ENCODE assay signal across 8 cellular contexts in the genomic region with DNA sequence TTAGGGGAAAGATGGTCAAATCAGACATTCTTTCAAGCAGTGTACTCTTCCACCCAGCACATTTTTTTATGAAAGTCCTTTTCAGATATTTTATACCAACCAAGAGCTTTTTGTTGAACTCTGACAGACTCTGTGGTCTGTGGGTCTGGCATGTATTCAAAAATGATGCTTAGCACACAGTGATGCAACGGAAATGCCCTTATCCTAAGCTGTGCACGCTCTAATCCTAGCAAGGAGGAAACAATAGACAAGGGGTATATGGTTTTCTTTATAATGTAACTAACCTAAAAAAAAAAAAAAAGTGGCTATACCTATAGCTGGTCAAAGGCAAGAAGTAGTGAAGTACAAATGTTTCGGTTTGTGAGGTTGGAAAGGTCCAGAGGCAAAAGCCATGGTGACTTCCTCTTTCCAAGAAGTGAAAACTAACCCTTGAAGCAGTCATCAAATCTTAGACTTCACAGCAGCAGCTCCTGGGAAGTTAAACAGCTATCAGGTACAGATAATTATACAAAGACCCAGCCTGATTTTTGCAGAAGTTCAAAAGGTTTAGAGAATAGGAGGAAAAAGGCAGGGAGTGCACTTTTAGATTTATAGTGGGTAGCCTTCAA.
DNase-seq lines count a peak whose midpoint lies in the region; ATAC-seq and TF ChIP-seq lines count a peak whose summit lies in the region.

No MANE protein-coding gene starts in this region.

- intact Hi-C loops in PC-3 (cut with micrococcal nuclease) (loop anchor here (10.0 kb wide), 1 partner anchor 247 kb away; no protein-coding TSS in a partner anchor), Caco-2 (cut with micrococcal nuclease; ENCODE audit: unreplicated experiment) (no loop called here), adrenal gland (cut with DNase I) (no loop called here)

- TF ChIP-seq CTCF in PC-3 (conservative IDR thresholded peaks at IDR 0.05; ENCODE audit: low read depth, low read length) (no peak), fibroblast of lung (conservative IDR thresholded peaks at IDR 0.05 in 1 of 2, IDR thresholded peaks at IDR 0.05 in 1 of 2; ENCODE audit: low read depth in 1 of 2, low read length in 2 of 2) (no peak), Caco-2 (IDR thresholded peaks at IDR 0.05; ENCODE audit: insufficient read depth in 1 of 2, low read depth in 1 of 2, low read length in 1 of 2, severe bottlenecking in 1 of 2, unreplicated experiment in 1 of 2) (no peak), adrenal gland (IDR thresholded peaks at IDR 0.05) (no peak)

- H3K27ac Mint-ChIP-seq in Caco-2 (ENCODE audit: unreplicated experiment): no peak overlapping the region

- peaks cover 18% of the 10 kb centered on the region for H3K4me1 Mint-ChIP-seq in Caco-2 (ENCODE audit: low read depth, unreplicated experiment)

- no peaks in the 10 kb centered on the region for H3K9me3 Mint-ChIP-seq in Caco-2 (ENCODE audit: unreplicated experiment)

- POLR2A ChIA-PET in PC-3 (lab: Charles Lee; ENCODE audit: unreplicated experiment) (interaction anchor here (0.6 kb wide), 1 partner anchor 83 kb away, joined by 4 read pairs; no protein-coding TSS in a partner anchor), Caco-2 (lab: Charles Lee) (no interaction called here)

- H3K27me3 Mint-ChIP-seq in Caco-2 (ENCODE audit: insufficient read depth, unreplicated experiment): no peaks in the 10 kb centered on the region

- H4K20me1 ChIP-seq in PC-3 (ENCODE audit: low read length) (no peaks in the 10 kb centered on the region), fibroblast of lung (ENCODE audit: control insufficient read depth, extremely low read depth, insufficient read depth, low read length) (no peaks in the 10 kb centered on the region)

- no peak overlapping the region for H3K9ac ChIP-seq in PC-3 (ENCODE audit: low read length)
- no peak overlapping the region for H3K9ac ChIP-seq in fibroblast of lung (ENCODE audit: insufficient read depth, low read length)

- H3K36me3 Mint-ChIP-seq in Caco-2 (ENCODE audit: insufficient read depth, unreplicated experiment): peaks cover 39% of the 10 kb centered on the region

- no peaks in the 10 kb centered on the region for H3K36me3 ChIP-seq in PC-3 (ENCODE audit: low read depth, low read length)
- H3K36me3 ChIP-seq in fibroblast of lung (ENCODE audit: control insufficient read depth, insufficient read depth, low read length): no peaks in the 10 kb centered on the region
- H3K36me3 ChIP-seq in Caco-2 (ENCODE audit: control insufficient read depth, insufficient read depth, low read length): no peaks in the 10 kb centered on the region
- peaks cover 0 to 54% of the 10 kb centered on the region in 2 donors for H3K36me3 ChIP-seq in adrenal gland (replicated peaks in 1 of 2)

- CTCF ChIA-PET in PC-3 (lab: Charles Lee): interaction anchor here (0.6 kb wide), 1 partner anchor 406 kb away, joined by 4 read pairs; no protein-coding TSS in a partner anchor
- CTCF ChIA-PET in Caco-2 (lab: Charles Lee): no interaction called here

- BruUV-seq in PC-3 (replicated peaks; lab: Mats Ljungman, UMichigan): no TSS peak
- no TSS peak for BruUV-seq in Caco-2 (replicated peaks; lab: Mats Ljungman, UMichigan)

- no peaks in the 10 kb centered on the region for H3K9me2 ChIP-seq in PC-3 (replicated peaks; ENCODE audit: low read length)

- H3K4me2 ChIP-seq in PC-3 (ENCODE audit: low read length): peak overlapping the region; percentile 59
- H3K4me2 ChIP-seq in fibroblast of lung (ENCODE audit: extremely low read depth, insufficient read depth, low read length): no peak overlapping the region

- H2AFZ ChIP-seq in PC-3 (ENCODE audit: low read length) (no peak overlapping the region), fibroblast of lung (ENCODE audit: low read length) (no peak overlapping the region)

- H3K27ac ChIP-seq in PC-3 (ENCODE audit: low read length) (peak overlapping the region; percentile 24; the same call in 1 of the 2 replicates), fibroblast of lung (ENCODE audit: insufficient read depth, low read length) (no peak overlapping the region), adrenal gland (no peak overlapping the region)

- H3K9me3 ChIP-seq in PC-3 (ENCODE audit: low read length) (no peaks in the 10 kb centered on the region), fibroblast of lung (ENCODE audit: control insufficient read depth, insufficient read depth, low read depth, low read length) (no peaks in the 10 kb centered on the region), Caco-2 (no peaks in the 10 kb centered on the region), adrenal gland (replicated peaks in 1 of 3) (no peaks in the 10 kb centered on the region)

- 47 to 72% (median 65%) methylated on average over 3 of the region's 3 CpGs for WGBS in adrenal gland, 4 donors

- no peak overlapping the region for H3K4me3 ChIP-seq in PC-3 (ENCODE audit: low read length)
- H3K4me3 ChIP-seq in fibroblast of lung (replicated peaks in 1 of 4; ENCODE audit: control extremely low read depth in 1 of 4, insufficient read depth in 1 of 4, low read depth in 3 of 4, low read length in 4 of 4): no peak overlapping the region
- H3K4me3 ChIP-seq in Caco-2 (ENCODE audit: low read depth, low read length): no peak overlapping the region
- no peak overlapping the region for H3K4me3 ChIP-seq in adrenal gland

- H3K27me3 ChIP-seq in PC-3 (ENCODE audit: low read length) (no peaks in the 10 kb centered on the region), fibroblast of lung (ENCODE audit: control insufficient read depth, insufficient read depth, low read length) (no peaks in the 10 kb centered on the region), Caco-2 (replicated peaks; ENCODE audit: control insufficient read depth, insufficient read depth, low read length) (no peaks in the 10 kb centered on the region), adrenal gland (no peaks in the 10 kb centered on the region)

- H3F3A ChIP-seq in PC-3 (ENCODE audit: low read length, unreplicated experiment): no peaks in the 10 kb centered on the region

- peaks cover 52% of the 10 kb centered on the region for H3K4me1 ChIP-seq in PC-3 (ENCODE audit: insufficient read depth, low read length)
- peaks cover 3% of the 10 kb centered on the region for H3K4me1 ChIP-seq in fibroblast of lung (ENCODE audit: control insufficient read depth, extremely low read depth, insufficient read depth, low read length)
- peaks cover 7% of the 10 kb centered on the region; the same call in 1 of the 2 replicates for H3K4me1 ChIP-seq in Caco-2
- peaks cover 0 to 9% of the 10 kb centered on the region in 2 donors for H3K4me1 ChIP-seq in adrenal gland (replicated peaks in 1 of 2)

- H3K79me2 ChIP-seq in PC-3 (ENCODE audit: low read length) (no peaks in the 10 kb centered on the region), fibroblast of lung (ENCODE audit: control insufficient read depth, insufficient read depth, low read length) (no peaks in the 10 kb centered on the region)

- TF ChIP-seq POLR2A in adrenal gland (IDR thresholded peaks at IDR 0.05): no peak

- ATAC-seq in HG02870 (IDR thresholded peaks at IDR 0.05; ENCODE audit: unreplicated experiment) (peak; percentile 49), PC-3 (peak; percentile 93)

- no peak overlapping the region for H3K4me3 Mint-ChIP-seq in Caco-2 (ENCODE audit: unreplicated experiment)

- DNase-seq in GM04504 (ENCODE audit: low read depth) (peak; percentile 79), PC-3 (peak; percentile 92), fibroblast of lung (ENCODE audit: low read depth in 2 of 2) (peak; percentile 93 to 96), smooth muscle cell of the brain vasculature (ENCODE audit: low read depth, low spot score) (peak; percentile 87), Caco-2 (no peak), adrenal gland (no peak)
- no peak for DNase-seq in activated CD4-positive, alpha-beta T cell treated with anti-CD3 and anti-CD28 coated beads for 4 hours

Comparison
In these comparisons a context has a peak if more than half of its experiments do, and no peak if none do; other contexts are left out.
1. DNase-seq: peak in GM04504 (single experiment), PC-3 (single experiment), fibroblast of lung (2 of 2) and smooth muscle cell of the brain vasculature (single experiment); none in Caco-2 (0 of 2), adrenal gland (0 of 7) and activated CD4-positive, alpha-beta T cell treated with anti-CD3 and anti-CD28 coated beads for 4 hours (0 of 2).